In genomic region chr12:73629893-73630872, GRCh38 we compare ENCODE assay signal across 31 cellular contexts.
DNase-seq lines count a peak whose midpoint lies in the region; ATAC-seq and TF ChIP-seq lines count a peak whose summit lies in the region.
"Had no signal": no experiment of that assay in that cellular context is flagged by ENCODE, and none has a peak within 500 bp of the region (broad histone marks: within the 10 kb centered on the region; RNA-seq: fewer than 3 reads in every experiment).

No MANE protein-coding gene starts in this region.

- no peaks in the 10 kb centered on the region for H3K4me1 Mint-ChIP-seq in chondrocyte (ENCODE audit: low read depth)
- H3K4me1 Mint-ChIP-seq: activated CD4-positive, alpha-beta T cell treated with anti-CD3 and anti-CD28 coated beads, Interleukin-2, amount 10 ng/mL, durations not matched to agents 24 days and 14 days; nephron; T-cell had no signal

- no peak overlapping the region for H3K4me3 Mint-ChIP-seq in chondrocyte (ENCODE audit: unreplicated experiment)
- H3K4me3 Mint-ChIP-seq: activated CD4-positive, alpha-beta T cell treated with anti-CD3 and anti-CD28 coated beads, Interleukin-2, amount 10 ng/mL, durations not matched to agents 24 days and 14 days; CD8-positive, alpha-beta T cell; nephron; T-cell had no signal

- H3K4me1 ChIP-seq in HCT116 (ENCODE audit: control insufficient read depth in 1 of 2, insufficient read depth in 2 of 2, low read length in 2 of 2) (no peaks in the 10 kb centered on the region), iPS-15b (ENCODE audit: control insufficient read depth, insufficient read depth, low read length) (peaks cover 10% of the 10 kb centered on the region), lower lobe of right lung (no peaks in the 10 kb centered on the region)
- H3K4me1 ChIP-seq: BE2C, right lobe of liver, SJCRH30, stomach, vagina had no signal

- peaks cover 3% of the 10 kb centered on the region for H3K9me3 Mint-ChIP-seq in chondrocyte (ENCODE audit: low read depth)
- H3K9me3 Mint-ChIP-seq: activated CD4-positive, alpha-beta T cell treated with anti-CD3 and anti-CD28 coated beads, Interleukin-2, amount 10 ng/mL, durations not matched to agents 24 days and 14 days; nephron had no signal

- no peak overlapping the region for H3K9ac ChIP-seq in HCT116 (ENCODE audit: low read length)
- no peak overlapping the region for H3K9ac ChIP-seq in iPS-15b (ENCODE audit: low read depth, low read length)

- H3K27ac Mint-ChIP-seq in chondrocyte (ENCODE audit: unreplicated experiment): no peak overlapping the region
- H3K27ac Mint-ChIP-seq: activated CD4-positive, alpha-beta T cell treated with anti-CD3 and anti-CD28 coated beads, Interleukin-2, amount 10 ng/mL, durations not matched to agents 24 days and 14 days; activated naive CD4-positive, alpha-beta T cell treated with anti-CD3 and anti-CD28 coated beads, Interleukin-2, amount 50 U/mL, for 72 hours; CD8-positive, alpha-beta T cell; nephron; T-cell had no signal

- H4K20me1 ChIP-seq in HCT116 (ENCODE audit: insufficient read depth): no peaks in the 10 kb centered on the region

- TF ChIP-seq POLR2A in HCT116 (IDR thresholded peaks at IDR 0.05; ENCODE audit: borderline replicate concordance, extremely low read depth, insufficient read depth, insufficient read length): no peak

- H3K4me3 ChIP-seq in HCT116 (replicated peaks in 1 of 2; ENCODE audit: low read depth in 1 of 2, low read length in 2 of 2) (no peak overlapping the region), iPS-15b (ENCODE audit: low read depth, low read length) (peak overlapping the region; percentile 3), lower lobe of right lung (no peak overlapping the region)
- H3K4me3 ChIP-seq: right lobe of liver, SJCRH30, stomach, vagina had no signal

- no peaks in the 10 kb centered on the region for H3K27me3 ChIP-seq in HCT116 (ENCODE audit: insufficient read depth, low read length)
- H3K27me3 ChIP-seq in iPS-15b (ENCODE audit: control insufficient read depth, insufficient read depth, low read length): no peaks in the 10 kb centered on the region
- H3K27me3 ChIP-seq in lower lobe of right lung (ENCODE audit: low read depth): no peaks in the 10 kb centered on the region
- H3K27me3 ChIP-seq: BE2C, right lobe of liver, SJCRH30, stomach, vagina had no signal

- POLR2A ChIA-PET in HCT116 (lab: Charles Lee): no interaction called here

- no peak overlapping the region for H3K27ac ChIP-seq in HCT116 (ENCODE audit: low read depth, low read length)
- no peak overlapping the region for H3K27ac ChIP-seq in lower lobe of right lung
- H3K27ac ChIP-seq in caudate nucleus (ENCODE audit: low read depth, low read length): no peak overlapping the region
- H3K27ac ChIP-seq: right lobe of liver, SJCRH30, stomach, vagina, WERI-Rb-1 had no signal

- H3K9me3 ChIP-seq in HCT116 (ENCODE audit: control insufficient read depth in 1 of 2, insufficient read depth in 1 of 2, low read depth in 1 of 2, low read length in 2 of 2) (no peaks in the 10 kb centered on the region), iPS-15b (ENCODE audit: control insufficient read depth, insufficient read depth, low read length) (no peaks in the 10 kb centered on the region), lower lobe of right lung (no peaks in the 10 kb centered on the region)
- H3K9me3 ChIP-seq: BE2C, right lobe of liver, SJCRH30, stomach, vagina had no signal

- no peak for ATAC-seq in HCT116
- no peak for ATAC-seq in omental fat pad (ENCODE audit: low FRiP score)
- no peak for ATAC-seq in lower lobe of right lung
- ATAC-seq: activated naive CD4-positive, alpha-beta T cell treated with anti-CD3 and anti-CD28 coated beads, Interleukin-2, amount 50 U/mL, for 72 hours; CD8-positive, alpha-beta T cell; left cardiac atrium; right lobe of liver; T-cell had no signal

- H3K36me3 ChIP-seq in HCT116 (ENCODE audit: control insufficient read depth in 1 of 2, insufficient read depth in 2 of 2, low read length in 2 of 2) (no peaks in the 10 kb centered on the region), iPS-15b (ENCODE audit: control insufficient read depth, insufficient read depth, low read length) (no peaks in the 10 kb centered on the region), lower lobe of right lung (no peaks in the 10 kb centered on the region)
- H3K36me3 ChIP-seq: BE2C, right lobe of liver, SJCRH30, stomach, vagina, WERI-Rb-1 had no signal

- TF ChIP-seq CTCF in HCT116 (IDR thresholded peaks at IDR 0.05 in 2 of 3, conservative IDR thresholded peaks at IDR 0.05 in 1 of 3; ENCODE audit: borderline replicate concordance in 1 of 3, insufficient read depth in 1 of 3, low read depth in 2 of 3, low read length in 2 of 3) (peak in 2 of 3 experiments; percentile 23 to 54; a peak in 3 of 6 replicates), chondrocyte (IDR thresholded peaks at IDR 0.05) (peak; percentile 14), omental fat pad (IDR thresholded peaks at IDR 0.05) (no peak), lower lobe of right lung (IDR thresholded peaks at IDR 0.05) (no peak)

- H3K27me3 Mint-ChIP-seq in chondrocyte (ENCODE audit: low read depth): peaks cover 1% of the 10 kb centered on the region
- H3K27me3 Mint-ChIP-seq: activated CD4-positive, alpha-beta T cell treated with anti-CD3 and anti-CD28 coated beads, Interleukin-2, amount 10 ng/mL, durations not matched to agents 24 days and 14 days; T-cell had no signal

- CTCF ChIA-PET in HCT116 (lab: Charles Lee): interaction anchor here (0.8 to 1.5 kb wide), 5 partner anchors 8 to 18 kb away, joined by 3 to 6 read pairs (median 3); no protein-coding TSS in a partner anchor

- no peak for TF ChIP-seq RAD21 in HCT116 (IDR thresholded peaks at IDR 0.05; ENCODE audit: low read depth)

- H3K4me2 ChIP-seq in HCT116 (ENCODE audit: low read length): no peak overlapping the region

- no TSS peak for BruUV-seq in HCT116 (replicated peaks; lab: Mats Ljungman, UMichigan)

- no peak overlapping the region for H2AFZ ChIP-seq in HCT116 (ENCODE audit: low read depth, low read length, poor library complexity, severe bottlenecking)

- H3K9me2 ChIP-seq in HCT116 (ENCODE audit: insufficient read depth): no peaks in the 10 kb centered on the region

- RAD21 ChIA-PET in HCT116 (lab: Charles Lee; ENCODE audit: low non-redundant PET in 1 of 2, low total read pairs in 2 of 2, uncharacterized antibody in 2 of 2, unreplicated experiment in 2 of 2): no interaction called here

- DNase-seq in HCT116 (ENCODE audit: low read depth, low spot score): no peak
- DNase-seq in chondrocyte (ENCODE audit: low spot score): no peak
- DNase-seq in retina: peak; percentile 20
- DNase-seq in omental fat pad (ENCODE audit: low spot score): no peak
- DNase-seq in lower lobe of right lung: no peak
- no peak for DNase-seq in GF-D8 (lab: John Stamatoyannopoulos, UW)
- no peak for DNase-seq in caudate nucleus (lab: John Stamatoyannopoulos, UW)
- DNase-seq: activated CD4-positive, alpha-beta T cell treated with anti-CD3 and anti-CD28 coated beads, Interleukin-2, amount 10 ng/mL, durations not matched to agents 24 days and 14 days; activated CD8-positive, alpha-beta memory T cell treated with anti-CD3 and anti-CD28 coated beads for 24 hours; activated T-cell treated with anti-CD3 and anti-CD28 coated beads for 4 hours; amygdala; BE2C; CD8-positive, alpha-beta T cell; left cardiac atrium; NCI-H1048; NCI-H1694; NCI-H446; NCI-H774; posterior cingulate gyrus; right lobe of liver; RPMI8226; SJCRH30; stimulated activated CD4-positive, alpha-beta T cell treated with anti-CD3 and anti-CD28 coated beads, Interleukin-12 subunit alpha, Interleukin-12 subunit beta, amount 100 ng/mL, for 4 hours; stimulated activated CD4-positive, alpha-beta T cell treated with anti-CD3 and anti-CD28 coated beads, Interleukin-2, amount 100 ng/mL, for 48 hours; stomach; T-cell; WERI-Rb-1 had no signal

- intact Hi-C loops in HCT116 (cut with micrococcal nuclease): no loop called here
- intact Hi-C loops in lower lobe of right lung (cut with DNase I): no loop called here

- no peaks in the 10 kb centered on the region for H3K36me3 Mint-ChIP-seq in chondrocyte (ENCODE audit: low read depth)
- H3K36me3 Mint-ChIP-seq: activated naive CD4-positive, alpha-beta T cell treated with anti-CD3 and anti-CD28 coated beads, Interleukin-2, amount 50 U/mL, for 72 hours; CD8-positive, alpha-beta T cell; T-cell had no signal

- no peaks in the 10 kb centered on the region for H3K79me2 ChIP-seq in HCT116 (ENCODE audit: insufficient read depth, low read length)

TF ChIP-seq in HCT116, 20 proteins besides CTCF, POLR2A, EP300 and RAD21:
- TF ChIP-seq REST (IDR thresholded peaks at IDR 0.05; ENCODE audit: low read depth) (no peak), EZH2 (IDR thresholded peaks at IDR 0.05) (no peak), POLR2AphosphoS5 (IDR thresholded peaks at IDR 0.05; ENCODE audit: low read depth, low read length) (no peak), YY1 (IDR thresholded peaks at IDR 0.05; ENCODE audit: extremely low read depth, insufficient replicate concordance, low read depth, low read length) (no peak), SRF (IDR thresholded peaks at IDR 0.05; ENCODE audit: low read depth) (no peak)

Comparison
In these comparisons a context has a peak if more than half of its experiments do, and no peak if none do; other contexts are left out.
1. CTCF ChIP-seq: peak in HCT116 (2 of 3) and chondrocyte (single experiment); none in omental fat pad (0 of 3) and lower lobe of right lung (single experiment).